ENCODE assay signal across 8 cellular contexts in genomic region chr17:81923302-81924260, GRCh38. TPM values are rescaled to one million over a fixed set of nuclear protein-coding genes. Genes with fewer than 3 reads are reported as not detected.
DNase-seq lines count a peak whose midpoint lies in the region; ATAC-seq and TF ChIP-seq lines count a peak whose summit lies in the region.

No MANE protein-coding gene starts in this region.

- peak overlapping the region; percentile 68 for H3K27ac Mint-ChIP-seq in activated naive CD8-positive, alpha-beta T cell treated with anti-CD3 and anti-CD28 coated beads, Interleukin-2, amount 10 ng/mL, durations not matched to agents 7 days and 5 days

- BruUV-seq in A673 (replicated peaks; lab: Mats Ljungman, UMichigan): no TSS peak

- TF ChIP-seq CTCF in A673 (conservative IDR thresholded peaks at IDR 0.05; ENCODE audit: low read depth, low read length) (no peak), heart right ventricle (IDR thresholded peaks at IDR 0.05) (no peak), prostate gland (IDR thresholded peaks at IDR 0.05) (no peak)

- peak overlapping the region; percentile 10 for H3K4me3 ChIP-seq in A673 (ENCODE audit: low read depth, low read length, poor library complexity, severe bottlenecking)
- peak overlapping the region in 8 of 10 donors; percentile 18 to 47 (median 32) for H3K4me3 ChIP-seq in heart right ventricle
- no peak overlapping the region for H3K4me3 ChIP-seq in prostate gland

- H3K27me3 ChIP-seq in A673 (replicated peaks; ENCODE audit: insufficient read depth, low read depth, low read length, poor library complexity) (no peaks in the 10 kb centered on the region), heart right ventricle (peaks cover 0 to 7% (median 0%) of the 10 kb centered on the region in 7 donors), prostate gland (replicated peaks; ENCODE audit: insufficient read depth) (no peaks in the 10 kb centered on the region)

- CTCF ChIA-PET in A673 (lab: Charles Lee): no interaction called here

- no peak for ATAC-seq in activated naive CD8-positive, alpha-beta T cell treated with anti-CD3 and anti-CD28 coated beads, Interleukin-2, amount 10 ng/mL, durations not matched to agents 7 days and 5 days (ENCODE audit: low read depth)
- ATAC-seq in heart right ventricle (peak; percentile 16 to 49 (median 36)), HG03571 (IDR thresholded peaks at IDR 0.05; ENCODE audit: unreplicated experiment) (no peak), HG02981 (IDR thresholded peaks at IDR 0.05; ENCODE audit: unreplicated experiment) (no peak), HG02840 (IDR thresholded peaks at IDR 0.05; ENCODE audit: low FRiP score, unreplicated experiment) (no peak)

- peaks cover 15% of the 10 kb centered on the region for H3K4me1 Mint-ChIP-seq in activated naive CD8-positive, alpha-beta T cell treated with anti-CD3 and anti-CD28 coated beads, Interleukin-2, amount 10 ng/mL, durations not matched to agents 7 days and 5 days

- POLR2A ChIA-PET in A673 (lab: Charles Lee; ENCODE audit: low non-redundant PET): interaction anchor here (0.6 kb wide), 1 partner anchor 196 kb away, joined by 4 read pairs; no protein-coding TSS in a partner anchor
- POLR2A ChIA-PET in activated naive CD8-positive, alpha-beta T cell treated with anti-CD3 and anti-CD28 coated beads, Interleukin-2, amount 10 ng/mL, durations not matched to agents 7 days and 5 days (lab: Charles Lee): interaction anchor here (1.7 kb wide), 1 partner anchor 11 kb away, joined by 3 read pairs; no protein-coding TSS in a partner anchor

- H3K4me1 ChIP-seq in A673 (ENCODE audit: insufficient read depth, low read length, poor library complexity, severe bottlenecking): peaks cover 27% of the 10 kb centered on the region
- peaks cover 29 to 86% (median 55%) of the 10 kb centered on the region in 9 donors for H3K4me1 ChIP-seq in heart right ventricle
- H3K4me1 ChIP-seq in prostate gland (replicated peaks): peaks cover 20% of the 10 kb centered on the region

- no peak overlapping the region for H3K4me3 Mint-ChIP-seq in activated naive CD8-positive, alpha-beta T cell treated with anti-CD3 and anti-CD28 coated beads, Interleukin-2, amount 10 ng/mL, durations not matched to agents 7 days and 5 days

- no peaks in the 10 kb centered on the region for H3K27me3 Mint-ChIP-seq in activated naive CD8-positive, alpha-beta T cell treated with anti-CD3 and anti-CD28 coated beads, Interleukin-2, amount 10 ng/mL, durations not matched to agents 7 days and 5 days

- 28 to 31% methylated on average over 32 of the region's 32 CpGs for WGBS in heart right ventricle, 2 donors
- 43% methylated on average over 32 of the region's 32 CpGs for WGBS in prostate gland

- DNase-seq in A673 (ENCODE audit: low spot score): peak; percentile 62
- DNase-seq in HK-2 (ENCODE audit: unreplicated experiment): peak; percentile 89
- DNase-seq in activated naive CD8-positive, alpha-beta T cell treated with anti-CD3 and anti-CD28 coated beads, Interleukin-2, amount 10 ng/mL, durations not matched to agents 7 days and 5 days: no peak
- peak; percentile 66 to 70 for DNase-seq in heart right ventricle
- no peak for DNase-seq in prostate gland (ENCODE audit: low spot score)

- no peaks in the 10 kb centered on the region for H3K36me3 Mint-ChIP-seq in activated naive CD8-positive, alpha-beta T cell treated with anti-CD3 and anti-CD28 coated beads, Interleukin-2, amount 10 ng/mL, durations not matched to agents 7 days and 5 days

- H3K9me3 ChIP-seq in A673 (ENCODE audit: low read depth, low read length, poor library complexity, severe bottlenecking) (no peaks in the 10 kb centered on the region), heart right ventricle (no peaks in the 10 kb centered on the region), prostate gland (no peaks in the 10 kb centered on the region)

- peak overlapping the region; percentile 73 for H3K27ac ChIP-seq in A673 (ENCODE audit: low read depth, low read length, poor library complexity, severe bottlenecking)
- H3K27ac ChIP-seq in heart right ventricle: peak overlapping the region in 9 of 10 donors; percentile 3 to 97 (median 48)
- peak overlapping the region; percentile 38 to 47 for H3K27ac ChIP-seq in prostate gland

- no peak for TF ChIP-seq POLR2A in prostate gland (IDR thresholded peaks at IDR 0.05)

- no peaks in the 10 kb centered on the region for H3K9me3 Mint-ChIP-seq in activated naive CD8-positive, alpha-beta T cell treated with anti-CD3 and anti-CD28 coated beads, Interleukin-2, amount 10 ng/mL, durations not matched to agents 7 days and 5 days

- intact Hi-C loops in A673 (cut with micrococcal nuclease; ENCODE audit: unreplicated experiment) (no loop called here), heart right ventricle (cut with DNase I) (loop anchor here in 1 of 10 donors (5.0 kb wide), 1 partner anchor 46 kb away; no protein-coding TSS in a partner anchor), prostate gland (cut with DNase I) (no loop called here)

- peaks cover 19% of the 10 kb centered on the region for H3K36me3 ChIP-seq in A673 (ENCODE audit: insufficient read depth, low read length, poor library complexity, severe bottlenecking)
- H3K36me3 ChIP-seq in heart right ventricle: peaks cover 0 to 42% (median 10%) of the 10 kb centered on the region in 9 donors
- no peaks in the 10 kb centered on the region for H3K36me3 ChIP-seq in prostate gland

RNA-seq across cellular contexts. Expression of gene MAFG, which starts 4.0 kb away (rescaled TPM):
- total RNA-seq in A673 (2021) (46.7 and 49.7 TPM in 2 replicates), heart right ventricle (10 to 100 TPM; 10.8 to 30.9 (median 16.3) TPM), prostate gland (10 to 100 TPM; 11.3 to 27.7 TPM)
- 10 to 100 TPM; 18.3 to 20.4 TPM for total RNA-seq in activated naive CD8-positive, alpha-beta T cell treated with anti-CD3 and anti-CD28 coated beads, Interleukin-2, amount 10 ng/mL, durations not matched to agents 7 days and 5 days
- polyA plus RNA-seq in heart right ventricle: 10 to 100 TPM; 10.5 to 10.6 TPM

RNA-seq across cellular contexts. Expression of gene SIRT7, which starts 5.6 kb away (rescaled TPM):
- total RNA-seq in A673 (2021) (34.8 and 36.6 TPM in 2 replicates), heart right ventricle (1 to 10 TPM; 4.4 to 9.3 (median 5.9) TPM), prostate gland (10 to 100 TPM; 22.4 to 39.9 TPM)
- total RNA-seq in activated naive CD8-positive, alpha-beta T cell treated with anti-CD3 and anti-CD28 coated beads, Interleukin-2, amount 10 ng/mL, durations not matched to agents 7 days and 5 days: 10 to 100 TPM; 64.8 to 65.2 TPM
- polyA plus RNA-seq in heart right ventricle: 10 to 100 TPM; 14.5 to 15.7 TPM

RNA-seq across cellular contexts. Expression of gene PCYT2, which starts 12.4 kb away (rescaled TPM):
- total RNA-seq in A673 (2021) (55.4 and 58.3 TPM in 2 replicates), heart right ventricle (10 to 100 TPM; 29.5 to 54.7 (median 43.2) TPM), prostate gland (10 to 100 TPM; 51.4 to 69.2 TPM)
- 10 to 100 TPM; 39.3 to 44.5 TPM for total RNA-seq in activated naive CD8-positive, alpha-beta T cell treated with anti-CD3 and anti-CD28 coated beads, Interleukin-2, amount 10 ng/mL, durations not matched to agents 7 days and 5 days
- polyA plus RNA-seq in heart right ventricle: 10 to 100 TPM; 54.4 to 64.1 TPM

RNA-seq across cellular contexts. Expression of gene PYCR1, which starts 13.5 kb away (rescaled TPM):
- total RNA-seq in A673 (2021) (75.5 and 108 TPM in 2 replicates), heart right ventricle (1 to 10 TPM; 2.8 to 7.4 (median 3.8) TPM), prostate gland (10 to 100 TPM; 35.0 to 91.2 TPM)
- 10 to 100 TPM; 12.1 to 17.8 TPM for total RNA-seq in activated naive CD8-positive, alpha-beta T cell treated with anti-CD3 and anti-CD28 coated beads, Interleukin-2, amount 10 ng/mL, durations not matched to agents 7 days and 5 days
- polyA plus RNA-seq in heart right ventricle: 10 to 100 TPM in 1 of 2 donors, 1 to 10 TPM in 1; 1.2 to 29.6 TPM

RNA-seq across cellular contexts. Expression of gene NPB, which starts 21.5 kb away (rescaled TPM):
- 0.75 and 0.87 TPM in 2 replicates for total RNA-seq in A673 (2021)
- 1 to 10 TPM in 1 of 2 experiments, under 1 TPM in 1; 0.47 to 1.0 TPM for total RNA-seq in activated naive CD8-positive, alpha-beta T cell treated with anti-CD3 and anti-CD28 coated beads, Interleukin-2, amount 10 ng/mL, durations not matched to agents 7 days and 5 days
- total RNA-seq in heart right ventricle: under 1 TPM; 0.13 to 0.83 (median 0.32) TPM
- under 1 TPM; 0.49 to 0.73 TPM for polyA plus RNA-seq in heart right ventricle
- total RNA-seq in prostate gland: 10 to 100 TPM in 1 of 2 donors, 1 to 10 TPM in 1; 9.8 to 10.9 TPM

Comparison
In these comparisons a context has a peak if more than half of its experiments do, and no peak if none do; other contexts are left out.
1. DNase-seq: peak in A673 (single experiment), HK-2 (single experiment) and heart right ventricle (2 of 2); none in activated naive CD8-positive, alpha-beta T cell treated with anti-CD3 and anti-CD28 coated beads, Interleukin-2, amount 10 ng/mL, durations not matched to agents 7 days and 5 days (single experiment) and prostate gland (single experiment).
2. H3K4me3 ChIP-seq: peak in A673 (single experiment) and heart right ventricle (8 of 10); none in prostate gland (0 of 2).
3. ATAC-seq: peak in heart right ventricle (8 of 8); none in activated naive CD8-positive, alpha-beta T cell treated with anti-CD3 and anti-CD28 coated beads, Interleukin-2, amount 10 ng/mL, durations not matched to agents 7 days and 5 days (single experiment), HG03571 (single experiment), HG02981 (single experiment) and HG02840 (single experiment).
4. Peak in every context shown above with its lines, with median percentiles within 50 percentile points of each other: H3K27ac ChIP-seq.